ENCODE assay signal across 32 cellular contexts in the genomic region with DNA sequence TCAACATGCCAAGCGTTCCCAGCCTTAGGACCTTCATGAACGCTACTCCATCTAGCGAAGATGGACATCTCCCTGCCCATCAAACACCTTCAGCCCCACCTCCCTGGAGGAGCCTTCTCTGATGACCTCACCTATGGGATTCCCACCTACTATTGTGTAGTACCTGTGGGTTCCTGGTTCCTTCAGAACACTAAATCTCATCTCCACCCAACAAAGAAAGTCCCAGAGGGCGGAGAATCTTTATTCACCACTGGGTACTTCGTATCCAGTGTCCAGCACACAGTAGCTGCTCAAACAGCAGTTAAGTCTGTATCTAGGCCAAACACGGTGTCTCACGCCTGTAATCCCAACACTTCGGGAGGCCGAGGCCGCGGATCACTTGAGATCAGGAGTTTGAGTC. TPM values are rescaled to one million over a fixed set of nuclear protein-coding genes. Genes with fewer than 3 reads are reported as not detected.
"Had no signal": no experiment of that assay in that cellular context is flagged by ENCODE, and none has a peak within 500 bp of the region (broad histone marks: within the 10 kb centered on the region; RNA-seq: fewer than 3 reads in every experiment).

No MANE protein-coding gene starts in this region.

- H3K4me3 Mint-ChIP-seq: activated naive CD8-positive, alpha-beta T cell treated with anti-CD3 and anti-CD28 coated beads for 36 hours; effector memory CD8-positive, alpha-beta T cell; nephron; stimulated activated memory B cell treated with anti-CD40 and anti-IgM and Interleukin-4, amounts not matched to agents 10 μg/mL and 1 μg/mL and 100 μg/mL, for 72 hours had no signal

- ATAC-seq: activated CD4-positive, CD25-positive, alpha-beta regulatory T cell treated with anti-CD3 and anti-CD28 coated beads, Interleukin-2, amount 50 U/mL, for 24 hours; body of pancreas; effector memory CD8-positive, alpha-beta T cell; gastrocnemius medialis; mucosa of descending colon; sciatic nerve; stimulated activated memory B cell treated with anti-CD40 and anti-IgM and Interleukin-4, amounts not matched to agents 10 μg/mL and 1 μg/mL and 100 μg/mL, for 72 hours had no signal

- DNase-seq: activated CD4-positive, alpha-beta T cell treated with anti-CD3 and anti-CD28 coated beads for 48 hours; activated CD4-positive, alpha-beta T cell treated with anti-CD3 and anti-CD28 coated beads, Interleukin-2, amount 50 U/mL, for 48 hours; activated CD8-positive, alpha-beta memory T cell treated with anti-CD3 and anti-CD28 coated beads for 24 hours; activated effector memory CD4-positive, alpha-beta T cell treated with Interleukin-2 at 50 U/mL for 16 hours; activated naive CD4-positive, alpha-beta T cell treated with Interleukin-2 at 50 U/mL for 16 hours; activated naive CD8-positive, alpha-beta T cell treated with anti-CD3 and anti-CD28 coated beads for 36 hours; adrenal gland; aorta; body of pancreas; dorsolateral prefrontal cortex; effector memory CD8-positive, alpha-beta T cell; gastrocnemius medialis; glutamatergic neuron; left ventricle myocardium inferior; mucosa of descending colon; ovary; retina; stimulated activated CD4-positive, alpha-beta T cell treated with anti-CD3 and anti-CD28 coated beads, Interleukin-12 subunit alpha, Interleukin-12 subunit beta, amount 100 ng/mL, for 4 hours; stimulated activated CD4-positive, alpha-beta T cell treated with anti-CD3 and anti-CD28 coated beads, Interleukin-4, amount 100 ng/mL, for 24 hours; stimulated activated CD8-positive, alpha-beta memory T cell treated with anti-CD3 and anti-CD28 coated beads, Interleukin-4, amount 100 ng/mL, for 48 hours; stomach; thyroid gland had no signal

- H3K9me3 ChIP-seq: adrenal gland, body of pancreas, gastrocnemius medialis, left ventricle myocardium inferior, mucosa of descending colon, ovary, stomach, thyroid gland had no signal

- H3K27ac ChIP-seq: body of pancreas, dorsolateral prefrontal cortex, gastrocnemius medialis, left ventricle myocardium inferior, ovary, VCaP had no signal

- H3K9me3 Mint-ChIP-seq: effector memory CD8-positive, alpha-beta T cell; nephron had no signal

- H3K4me1 Mint-ChIP-seq: nephron had no signal

- H3K4me1 ChIP-seq: gastrocnemius medialis, left ventricle myocardium inferior had no signal

- H3K4me3 ChIP-seq: adrenal gland, body of pancreas, dorsolateral prefrontal cortex, gastrocnemius medialis, left ventricle myocardium inferior, lung, mucosa of descending colon, ovary, skin epidermis, stomach, thyroid gland had no signal

- H3K36me3 ChIP-seq: adrenal gland, gastrocnemius medialis, left ventricle myocardium inferior, ovary, stomach, thyroid gland had no signal

- H3K27ac Mint-ChIP-seq: activated naive CD8-positive, alpha-beta T cell treated with anti-CD3 and anti-CD28 coated beads for 36 hours; effector memory CD8-positive, alpha-beta T cell; nephron; progenitor cell of endocrine pancreas had no signal

- H3K27me3 Mint-ChIP-seq: progenitor cell of endocrine pancreas; stimulated activated memory B cell treated with anti-CD40 and anti-IgM and Interleukin-4, amounts not matched to agents 10 μg/mL and 1 μg/mL and 100 μg/mL, for 72 hours had no signal

- H3K27me3 ChIP-seq: adrenal gland, body of pancreas, gastrocnemius medialis, ovary, stomach, thyroid gland had no signal

RNA-seq across cellular contexts. Expression of a gene that starts 10.1 kb away (rescaled TPM):
- total RNA-seq: endothelial cell of umbilical vein, myocyte had no signal
- polyA plus RNA-seq: endothelial cell of umbilical vein had no signal
